18 cellular contexts compared by ENCODE assay signal in the genomic region with DNA sequence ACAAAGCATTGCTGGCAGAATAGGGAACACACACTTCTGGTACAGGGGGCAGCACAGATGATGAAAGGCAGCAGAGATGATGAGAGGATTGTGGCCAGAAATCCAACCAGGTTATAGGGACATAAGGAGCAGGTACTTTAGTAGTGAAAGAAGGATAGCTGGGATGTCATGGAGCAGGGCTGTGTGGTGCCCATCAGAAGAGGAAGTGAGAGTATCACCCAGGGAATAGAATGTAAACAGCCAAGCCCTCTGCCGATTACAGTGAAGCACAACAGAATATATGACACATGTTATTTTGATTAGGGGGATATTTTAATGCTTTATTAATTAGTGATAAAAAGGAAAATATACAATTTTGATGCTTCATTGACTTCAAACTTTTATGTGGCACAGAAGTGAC.
"Had no signal": no experiment of that assay in that cellular context is flagged by ENCODE, and none has a peak within 500 bp of the region (broad histone marks: within the 10 kb centered on the region; RNA-seq: fewer than 3 reads in every experiment).

No MANE protein-coding gene starts in this region.

- DNase-seq: activated CD4-positive, alpha-beta T cell treated with anti-CD3 and anti-CD28 coated beads, Interleukin-2, amount 10 ng/mL, durations not matched to agents 7 days and 5 days; activated CD4-positive, CD25-positive, alpha-beta regulatory T cell; activated CD8-positive, alpha-beta memory T cell treated with anti-CD3 and anti-CD28 coated beads for 24 hours; amniotic stem cell; body of pancreas; central memory CD4-positive, alpha-beta T cell; cortex of kidney; effector memory CD4-positive, alpha-beta T cell; kidney; left ventricle myocardium superior; retina; stimulated activated CD4-positive, alpha-beta T cell treated with anti-CD3 and anti-CD28 coated beads, Interleukin-15, amount 100 ng/mL, for 24 hours; stimulated activated CD4-positive, alpha-beta T cell treated with anti-CD3 and anti-CD28 coated beads, Interleukin-4, amount 100 ng/mL, for 4 hours; stomach; T-helper 17 cell; thyroid gland had no signal

- H3K4me3 ChIP-seq: body of pancreas, stomach, thyroid gland had no signal

- H3K27ac ChIP-seq: body of pancreas, parathyroid adenoma, stomach, thyroid gland had no signal

- H3K79me2 ChIP-seq: parathyroid adenoma had no signal

- FAIRE-seq: kidney, TTC549 had no signal

- H3K9me3 ChIP-seq: body of pancreas, stomach, thyroid gland had no signal

- H3K27me3 ChIP-seq: body of pancreas, stomach, thyroid gland had no signal

- H3K36me3 ChIP-seq: stomach, thyroid gland had no signal

- H3K4me1 ChIP-seq: body of pancreas, parathyroid adenoma, stomach, thyroid gland had no signal

- H3K9ac ChIP-seq: parathyroid adenoma had no signal

- H2AFZ ChIP-seq: parathyroid adenoma had no signal

- ATAC-seq: body of pancreas, left ventricle myocardium superior, T-helper 17 cell had no signal
